Comparison of ENCODE assay signal across 10 cellular contexts in genomic region chr5:96431376-96432244, GRCh38. TPM values are rescaled to one million over a fixed set of nuclear protein-coding genes. Genes with fewer than 3 reads are reported as not detected.
A peak's percentile ranks its signal among the peaks of the same experiment; 100 is the strongest.
DNase-seq lines count a peak whose midpoint lies in the region; ATAC-seq and TF ChIP-seq lines count a peak whose summit lies in the region.
"Had no signal": no experiment of that assay in that cellular context is flagged by ENCODE, and none has a peak within 500 bp of the region (broad histone marks: within the 10 kb centered on the region; RNA-seq: fewer than 3 reads in every experiment).

No MANE protein-coding gene starts in this region.

- no peak overlapping the region for H3K27ac Mint-ChIP-seq in activated CD4-positive, alpha-beta memory T cell treated with anti-CD3 and anti-CD28 coated beads for 36 hours
- H3K27ac Mint-ChIP-seq in activated CD4-positive, alpha-beta memory T cell treated with anti-CD3 and anti-CD28 coated beads, Interleukin-2, amount 10 ng/mL, durations not matched to agents 7 days and 5 days = no peak overlapping the region
- H3K27ac Mint-ChIP-seq: CD14-positive monocyte had no signal

- H3K36me3 ChIP-seq in stomach = no peaks in the 10 kb centered on the region
- H3K36me3 ChIP-seq: neutrophil had no signal

- no peak for TF ChIP-seq EP300 in stomach (IDR thresholded peaks at IDR 0.05)

- intact Hi-C loops in activated CD4-positive, alpha-beta memory T cell treated with anti-CD3 and anti-CD28 coated beads for 36 hours (cut with micrococcal nuclease) = loop anchor here (5.0 kb wide), 1 partner anchor 171 kb away; no protein-coding TSS in a partner anchor
- intact Hi-C loops in stomach (cut with DNase I; ENCODE audit: low total_unique reads) = no loop called here

- peaks cover 5 to 67% (median 34%) of the 10 kb centered on the region in 3 donors for H3K27me3 ChIP-seq in stomach

- POLR2A ChIA-PET in activated CD4-positive, alpha-beta memory T cell treated with anti-CD3 and anti-CD28 coated beads for 36 hours (lab: Charles Lee) = no interaction called here
- POLR2A ChIA-PET in activated CD4-positive, alpha-beta memory T cell treated with anti-CD3 and anti-CD28 coated beads, Interleukin-2, amount 10 ng/mL, durations not matched to agents 7 days and 5 days (lab: Charles Lee) = no interaction called here

- H3K4me3 Mint-ChIP-seq in activated CD4-positive, alpha-beta memory T cell treated with anti-CD3 and anti-CD28 coated beads for 36 hours = no peak overlapping the region
- no peak overlapping the region for H3K4me3 Mint-ChIP-seq in activated CD4-positive, alpha-beta memory T cell treated with anti-CD3 and anti-CD28 coated beads, Interleukin-2, amount 10 ng/mL, durations not matched to agents 7 days and 5 days

- H3K9me3 Mint-ChIP-seq in activated CD4-positive, alpha-beta memory T cell treated with anti-CD3 and anti-CD28 coated beads for 36 hours = no peaks in the 10 kb centered on the region
- peaks cover 3% of the 10 kb centered on the region for H3K9me3 Mint-ChIP-seq in activated CD4-positive, alpha-beta memory T cell treated with anti-CD3 and anti-CD28 coated beads, Interleukin-2, amount 10 ng/mL, durations not matched to agents 7 days and 5 days

- TF ChIP-seq POLR2A in stomach (IDR thresholded peaks at IDR 0.05) = no peak

- H3K36me3 Mint-ChIP-seq in activated CD4-positive, alpha-beta memory T cell treated with anti-CD3 and anti-CD28 coated beads for 36 hours = no peaks in the 10 kb centered on the region
- H3K36me3 Mint-ChIP-seq in activated CD4-positive, alpha-beta memory T cell treated with anti-CD3 and anti-CD28 coated beads, Interleukin-2, amount 10 ng/mL, durations not matched to agents 7 days and 5 days (ENCODE audit: low read depth) = peaks cover 8% of the 10 kb centered on the region

- TF ChIP-seq CTCF in fibroblast of pulmonary artery (IDR thresholded peaks at IDR 0.05; ENCODE audit: low read length, missing control alignments) (no peak), stomach (IDR thresholded peaks at IDR 0.05) (no peak)

- peaks cover 56% of the 10 kb centered on the region for H3K27me3 Mint-ChIP-seq in activated CD4-positive, alpha-beta memory T cell treated with anti-CD3 and anti-CD28 coated beads for 36 hours
- H3K27me3 Mint-ChIP-seq in activated CD4-positive, alpha-beta memory T cell treated with anti-CD3 and anti-CD28 coated beads, Interleukin-2, amount 10 ng/mL, durations not matched to agents 7 days and 5 days = peaks cover 61% of the 10 kb centered on the region

- peak; percentile 38 for DNase-seq in activated CD4-positive, alpha-beta memory T cell treated with anti-CD3 and anti-CD28 coated beads for 36 hours
- DNase-seq in activated CD4-positive, alpha-beta memory T cell treated with anti-CD3 and anti-CD28 coated beads, Interleukin-2, amount 10 ng/mL, durations not matched to agents 7 days and 5 days = no peak
- DNase-seq in NCI-H526 (lab: John Stamatoyannopoulos, UW) = peak; percentile 41 to 66
- DNase-seq in fibroblast of pulmonary artery (ENCODE audit: low read depth) = peak; percentile 36
- DNase-seq in stomach = no peak

- H3K4me1 Mint-ChIP-seq in activated CD4-positive, alpha-beta memory T cell treated with anti-CD3 and anti-CD28 coated beads for 36 hours (ENCODE audit: low read depth) = peaks cover 19% of the 10 kb centered on the region
- peaks cover 3% of the 10 kb centered on the region for H3K4me1 Mint-ChIP-seq in activated CD4-positive, alpha-beta memory T cell treated with anti-CD3 and anti-CD28 coated beads, Interleukin-2, amount 10 ng/mL, durations not matched to agents 7 days and 5 days

- peaks cover 12 to 38% (median 27%) of the 10 kb centered on the region in 4 donors for H3K4me1 ChIP-seq in stomach

- no peaks in the 10 kb centered on the region for H3K9me3 ChIP-seq in stomach
- H3K9me3 ChIP-seq: neutrophil had no signal

- 5 to 8% (median 7%) methylated on average over 33 of the region's 33 CpGs for WGBS in stomach, 5 donors

- no peak overlapping the region for H3K4me3 ChIP-seq in fibroblast of pulmonary artery (replicated peaks; ENCODE audit: low read depth, low read length)
- H3K4me3 ChIP-seq in stomach = peak overlapping the region; percentile 18 to 41 (median 24)

- no peak overlapping the region for H3K27ac ChIP-seq in stomach
- H3K27ac ChIP-seq: neutrophil had no signal

- CTCF ChIA-PET in activated CD4-positive, alpha-beta memory T cell treated with anti-CD3 and anti-CD28 coated beads for 36 hours (lab: Charles Lee) = interaction anchor here (0.6 kb wide), 1 partner anchor 409 kb away, joined by 4 read pairs; no protein-coding TSS in a partner anchor
- CTCF ChIA-PET in activated CD4-positive, alpha-beta memory T cell treated with anti-CD3 and anti-CD28 coated beads, Interleukin-2, amount 10 ng/mL, durations not matched to agents 7 days and 5 days (lab: Charles Lee) = no interaction called here

- ATAC-seq in HG03095 (IDR thresholded peaks at IDR 0.05; ENCODE audit: unreplicated experiment) (no peak), HG02970 (IDR thresholded peaks at IDR 0.05; ENCODE audit: low FRiP score, unreplicated experiment) (no peak), HG03159 (IDR thresholded peaks at IDR 0.05; ENCODE audit: unreplicated experiment) (no peak)

RNA-seq across cellular contexts. Expression of gene PCSK1, which starts 1.4 kb away (rescaled TPM):
- total RNA-seq in activated CD4-positive, alpha-beta memory T cell treated with anti-CD3 and anti-CD28 coated beads for 36 hours = not detected
- total RNA-seq in activated CD4-positive, alpha-beta memory T cell treated with anti-CD3 and anti-CD28 coated beads, Interleukin-2, amount 10 ng/mL, durations not matched to agents 7 days and 5 days = not detected
- total RNA-seq in stomach = 1 to 10 TPM in 1 of 5 donors, under 1 TPM in 1, not detected in 3; 0.72 to 4.8 TPM
- under 1 TPM in 2 of 3 donors, not detected in 1; 0.18 to 0.44 TPM for polyA plus RNA-seq in stomach
- polyA plus RNA-seq: CD14-positive monocyte had no signal

Comparison
In these comparisons a context has a peak if more than half of its experiments do, and no peak if none do; other contexts are left out.
1. DNase-seq: peak in activated CD4-positive, alpha-beta memory T cell treated with anti-CD3 and anti-CD28 coated beads for 36 hours (single experiment), NCI-H526 (2 of 2) and fibroblast of pulmonary artery (single experiment); none in activated CD4-positive, alpha-beta memory T cell treated with anti-CD3 and anti-CD28 coated beads, Interleukin-2, amount 10 ng/mL, durations not matched to agents 7 days and 5 days (single experiment) and stomach (single experiment).